Comparison of ENCODE assay signal across 2 cellular contexts in genomic region chr5:103929310-103930003, GRCh38.
TF ChIP-seq lines count a peak whose summit lies in the region.

No MANE protein-coding gene starts in this region.

TF ChIP-seq in GM23338, 12 proteins besides CTCF, POLR2A, EP300 and RAD21 (continued from another document):
- TF ChIP-seq ZNF462 (CRISPR knock-in tag; IDR thresholded peaks at IDR 0.05) (no peak), REST (IDR thresholded peaks at IDR 0.05; ENCODE audit: unreplicated experiment) (no peak), JUNB (IDR thresholded peaks at IDR 0.05; ENCODE audit: unreplicated experiment) (no peak), ZNF114 (CRISPR knock-in tag; IDR thresholded peaks at IDR 0.05) (no peak), NANOG (IDR thresholded peaks at IDR 0.05; ENCODE audit: borderline replicate concordance) (no peak), ETS1 (IDR thresholded peaks at IDR 0.05) (no peak), EZH2phosphoT487 (IDR thresholded peaks at IDR 0.05; ENCODE audit: unreplicated experiment) (no peak)

TF ChIP-seq in H1, 55 proteins besides CTCF, POLR2A, EP300 and RAD21 (continued from another document):
- no peak for TF ChIP-seq CBX5 (IDR thresholded peaks at IDR 0.05; ENCODE audit: low read depth, low read length)
TF ChIP-seq in H1: peak in this region for 0.
